Comparison of ENCODE assay signal across 35 cellular contexts in genomic region chr13:73317140-73317539, GRCh38.
"Had no signal": no experiment of that assay in that cellular context is flagged by ENCODE, and none has a peak within 500 bp of the region (broad histone marks: within the 10 kb centered on the region; RNA-seq: fewer than 3 reads in every experiment).

No MANE protein-coding gene starts in this region.

- H3K27me3 Mint-ChIP-seq: activated CD4-positive, alpha-beta memory T cell treated with anti-CD3 and anti-CD28 coated beads for 36 hours; activated CD4-positive, alpha-beta T cell treated with anti-CD3 and anti-CD28 coated beads for 36 hours; activated naive CD4-positive, alpha-beta T cell treated with anti-CD3 and anti-CD28 coated beads, Interleukin-2, amount 10 ng/mL, durations not matched to agents 7 days and 5 days; activated naive CD8-positive, alpha-beta T cell treated with anti-CD3 and anti-CD28 coated beads, Interleukin-2, amount 10 ng/mL, durations not matched to agents 7 days and 5 days; central memory CD8-positive, alpha-beta T cell; effector memory CD8-positive, alpha-beta T cell; T-cell had no signal

- FAIRE-seq: astrocyte, bronchial epithelial cell had no signal

- H3K36me3 Mint-ChIP-seq: activated CD8-positive, alpha-beta memory T cell treated with anti-CD3 and anti-CD28 coated beads, Interleukin-2, amount 10 ng/mL, durations not matched to agents 7 days and 5 days; activated naive CD4-positive, alpha-beta T cell treated with anti-CD3 and anti-CD28 coated beads, Interleukin-2, amount 10 ng/mL, durations not matched to agents 7 days and 5 days; activated naive CD8-positive, alpha-beta T cell treated with anti-CD3 and anti-CD28 coated beads, Interleukin-2, amount 10 ng/mL, durations not matched to agents 7 days and 5 days; T-cell had no signal

- H3K27ac ChIP-seq: brain microvascular endothelial cell, esophagus muscularis mucosa, foreskin keratinocyte, gastrocnemius medialis, heart left ventricle had no signal

- H3K4me1 Mint-ChIP-seq: activated CD4-positive, alpha-beta T cell treated with anti-CD3 and anti-CD28 coated beads, Interleukin-2, amount 10 ng/mL, durations not matched to agents 24 days and 14 days; activated CD8-positive, alpha-beta memory T cell treated with anti-CD3 and anti-CD28 coated beads, Interleukin-2, amount 10 ng/mL, durations not matched to agents 7 days and 5 days; activated naive CD4-positive, alpha-beta T cell treated with anti-CD3 and anti-CD28 coated beads, Interleukin-2, amount 10 ng/mL, durations not matched to agents 7 days and 5 days; activated naive CD8-positive, alpha-beta T cell treated with anti-CD3 and anti-CD28 coated beads, Interleukin-2, amount 10 ng/mL, durations not matched to agents 7 days and 5 days; central memory CD8-positive, alpha-beta T cell; T-cell had no signal

- H3K4me3 Mint-ChIP-seq: activated CD4-positive, alpha-beta memory T cell treated with anti-CD3 and anti-CD28 coated beads for 36 hours; activated CD4-positive, alpha-beta T cell treated with anti-CD3 and anti-CD28 coated beads for 36 hours; activated CD4-positive, alpha-beta T cell treated with anti-CD3 and anti-CD28 coated beads, Interleukin-2, amount 10 ng/mL, durations not matched to agents 24 days and 14 days; activated CD8-positive, alpha-beta memory T cell treated with anti-CD3 and anti-CD28 coated beads, Interleukin-2, amount 10 ng/mL, durations not matched to agents 7 days and 5 days; activated CD8-positive, alpha-beta T cell treated with anti-CD3 and anti-CD28 coated beads, Interleukin-2, amount 10 ng/mL, durations not matched to agents 7 days and 5 days; activated naive CD4-positive, alpha-beta T cell treated with anti-CD3 and anti-CD28 coated beads, Interleukin-2, amount 10 ng/mL, durations not matched to agents 7 days and 5 days; activated naive CD8-positive, alpha-beta T cell treated with anti-CD3 and anti-CD28 coated beads, Interleukin-2, amount 10 ng/mL, durations not matched to agents 7 days and 5 days; activated T-helper 1 cell treated with anti-CD3 and anti-CD28 coated beads, Interleukin-12 subunit alpha, Interleukin-12 subunit beta, Interleukin-2, Interleukin-4 antibody, amounts not matched to agents 30 ng/mL and 10 ng/mL and 1 ng/mL, durations not matched to agents 14 hours and 24 hours and 36 hours; central memory CD8-positive, alpha-beta T cell; effector memory CD8-positive, alpha-beta T cell; T-cell; T-helper 1 cell treated with Interleukin-12 subunit alpha and Interleukin-12 subunit beta and Interleukin-4 antibody, amounts not matched to agents 30 μg/mL and 1 μg/mL, for 36 hours; T-helper 2 cell treated with Interferon-gamma antibody and Interleukin-4, amounts not matched to agents 5 μg/mL and 100 μg/mL, for 36 hours had no signal

- H3K36me3 ChIP-seq: brain microvascular endothelial cell, esophagus muscularis mucosa, gastrocnemius medialis, heart left ventricle had no signal

- H3K4me3 ChIP-seq: esophagus muscularis mucosa, gastrocnemius medialis, heart left ventricle had no signal

- H3K27me3 ChIP-seq: brain microvascular endothelial cell, esophagus muscularis mucosa, foreskin keratinocyte, gastrocnemius medialis, heart left ventricle had no signal

- H3K9me3 Mint-ChIP-seq: T-helper 2 cell treated with Interferon-gamma antibody and Interleukin-4, amounts not matched to agents 5 μg/mL and 100 μg/mL, for 36 hours had no signal

- H3K27ac Mint-ChIP-seq: activated CD4-positive, alpha-beta memory T cell treated with anti-CD3 and anti-CD28 coated beads for 36 hours; activated CD4-positive, alpha-beta T cell treated with anti-CD3 and anti-CD28 coated beads for 36 hours; activated CD4-positive, alpha-beta T cell treated with anti-CD3 and anti-CD28 coated beads, Interleukin-2, amount 10 ng/mL, durations not matched to agents 24 days and 14 days; activated CD8-positive, alpha-beta memory T cell treated with anti-CD3 and anti-CD28 coated beads, Interleukin-2, amount 10 ng/mL, durations not matched to agents 7 days and 5 days; activated CD8-positive, alpha-beta T cell treated with anti-CD3 and anti-CD28 coated beads, Interleukin-2, amount 10 ng/mL, durations not matched to agents 7 days and 5 days; activated naive CD4-positive, alpha-beta T cell treated with anti-CD3 and anti-CD28 coated beads, Interleukin-2, amount 10 ng/mL, durations not matched to agents 7 days and 5 days; activated naive CD4-positive, alpha-beta T cell treated with anti-CD3 and anti-CD28 coated beads, Interleukin-2, amount 50 U/mL, for 72 hours; activated naive CD8-positive, alpha-beta T cell treated with anti-CD3 and anti-CD28 coated beads, Interleukin-2, amount 10 ng/mL, durations not matched to agents 7 days and 5 days; activated T-helper 1 cell treated with anti-CD3 and anti-CD28 coated beads, Interleukin-12 subunit alpha, Interleukin-12 subunit beta, Interleukin-2, Interleukin-4 antibody, amounts not matched to agents 30 ng/mL and 10 ng/mL and 1 ng/mL, durations not matched to agents 14 hours and 24 hours and 36 hours; activated T-helper 2 cell treated with anti-CD3 and anti-CD28 coated beads, Interferon-gamma antibody, Interleukin-2, Interleukin-4, amounts not matched to agents 10 μg/mL and 5 μg/mL and 100 μg/mL, durations not matched to agents 14 hours and 24 hours and 36 hours; effector memory CD8-positive, alpha-beta T cell; T-cell; T-helper 1 cell treated with Interleukin-12 subunit alpha and Interleukin-12 subunit beta and Interleukin-4 antibody, amounts not matched to agents 30 μg/mL and 1 μg/mL, for 36 hours; T-helper 2 cell treated with Interferon-gamma antibody and Interleukin-4, amounts not matched to agents 5 μg/mL and 100 μg/mL, for 36 hours had no signal

- H3K4me1 ChIP-seq: esophagus muscularis mucosa, foreskin keratinocyte, gastrocnemius medialis, heart left ventricle had no signal

- DNase-seq: activated CD4-positive, alpha-beta memory T cell treated with anti-CD3 and anti-CD28 coated beads for 36 hours; activated CD4-positive, alpha-beta T cell treated with anti-CD3 and anti-CD28 coated beads for 36 hours; activated CD4-positive, alpha-beta T cell treated with anti-CD3 and anti-CD28 coated beads, Interleukin-2, amount 10 ng/mL, durations not matched to agents 24 days and 14 days; activated CD4-positive, CD25-positive, alpha-beta regulatory T cell; activated CD4-positive, CD25-positive, alpha-beta regulatory T cell treated with anti-CD3 and anti-CD28 coated beads, Interleukin-2, amount 50 U/mL, for 72 hours; activated CD8-positive, alpha-beta memory T cell treated with anti-CD3 and anti-CD28 coated beads, Interleukin-2, amount 10 ng/mL, durations not matched to agents 7 days and 5 days; activated CD8-positive, alpha-beta memory T cell treated with anti-CD3 and anti-CD28 coated beads, Interleukin-2, amount 50 U/mL, for 4 hours; activated CD8-positive, alpha-beta T cell treated with anti-CD3 and anti-CD28 coated beads, Interleukin-2, amount 10 ng/mL, durations not matched to agents 7 days and 5 days; activated effector memory CD4-positive, alpha-beta T cell treated with anti-CD3 and anti-CD28 coated beads, Interleukin-2, amount 50 U/mL, for 16 hours; activated naive CD4-positive, alpha-beta T cell; activated naive CD4-positive, alpha-beta T cell treated with anti-CD3 and anti-CD28 coated beads, Interleukin-2, amount 10 ng/mL, durations not matched to agents 7 days and 5 days; activated naive CD8-positive, alpha-beta T cell treated with anti-CD3 and anti-CD28 coated beads, Interleukin-2, amount 10 ng/mL, durations not matched to agents 7 days and 5 days; activated T-cell treated with anti-CD3 and anti-CD28 coated beads, Interleukin-2, amount 50 U/mL, for 1 hour; activated T-cell treated with anti-CD3 and anti-CD28 coated beads, Interleukin-2, amount 50 U/mL, for 48 hours; brain microvascular endothelial cell; cortex of kidney; dermis blood vessel endothelial cell; effector CD4-positive, alpha-beta T cell; effector memory CD8-positive, alpha-beta T cell; erythroblast; foreskin keratinocyte; gastrocnemius medialis; glutamatergic neuron; heart left ventricle; T-cell; T1000 had no signal
